ENCODE assay signal across 8 cellular contexts in the genomic region with DNA sequence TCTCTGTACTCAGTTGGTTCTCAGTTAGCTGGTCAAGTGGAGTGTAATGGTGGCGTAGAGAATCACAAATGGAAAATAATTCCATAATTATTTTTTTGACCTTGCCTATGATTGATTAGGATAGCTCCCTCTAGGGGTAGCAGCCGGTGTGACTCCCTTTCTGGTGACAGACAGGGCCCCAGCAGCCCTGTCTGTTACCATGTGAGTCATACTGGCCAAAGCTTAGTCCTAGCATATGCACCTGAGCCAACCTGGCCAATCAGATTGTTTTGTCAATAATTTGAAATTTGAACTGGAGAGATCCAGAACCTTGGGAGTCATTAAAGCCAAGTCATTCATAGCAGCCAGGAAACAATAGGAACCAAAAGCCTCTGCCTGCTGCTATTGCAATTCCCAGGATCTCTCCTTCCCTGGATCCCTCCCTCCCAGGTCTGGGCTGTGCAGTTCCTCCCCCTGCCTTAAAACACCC. TPM values are rescaled to one million over a fixed set of nuclear protein-coding genes. Genes with fewer than 3 reads are reported as not detected.
A peak's percentile ranks its signal among the peaks of the same experiment; 100 is the strongest.
DNase-seq lines count a peak whose midpoint lies in the region; ATAC-seq and TF ChIP-seq lines count a peak whose summit lies in the region.

No MANE protein-coding gene starts in this region.

- H3K27me3 Mint-ChIP-seq in CD8-positive, alpha-beta T cell (ENCODE audit: low read depth) = no peaks in the 10 kb centered on the region
- peaks cover 18% of the 10 kb centered on the region for H3K27me3 Mint-ChIP-seq in GM23338 (ENCODE audit: insufficient read depth, low read depth, poor library complexity)
- H3K27me3 Mint-ChIP-seq in activated naive CD8-positive, alpha-beta T cell treated with anti-CD3 and anti-CD28 coated beads, Interleukin-2, amount 10 ng/mL, durations not matched to agents 7 days and 5 days = no peaks in the 10 kb centered on the region

- no peaks in the 10 kb centered on the region for H3K9me2 ChIP-seq in GM23338 (ENCODE audit: insufficient read depth)

- H3K4me3 Mint-ChIP-seq in CD8-positive, alpha-beta T cell = peak overlapping the region; percentile 38
- no peak overlapping the region for H3K4me3 Mint-ChIP-seq in GM23338
- peak overlapping the region; percentile 50 for H3K4me3 Mint-ChIP-seq in activated naive CD8-positive, alpha-beta T cell treated with anti-CD3 and anti-CD28 coated beads, Interleukin-2, amount 10 ng/mL, durations not matched to agents 7 days and 5 days

- no peaks in the 10 kb centered on the region for H3K9me3 Mint-ChIP-seq in CD8-positive, alpha-beta T cell
- no peaks in the 10 kb centered on the region for H3K9me3 Mint-ChIP-seq in GM23338
- H3K9me3 Mint-ChIP-seq in activated naive CD8-positive, alpha-beta T cell treated with anti-CD3 and anti-CD28 coated beads, Interleukin-2, amount 10 ng/mL, durations not matched to agents 7 days and 5 days = no peaks in the 10 kb centered on the region

- peak; percentile 94 for TF ChIP-seq CTCF in CD8-positive, alpha-beta T cell (IDR thresholded peaks at IDR 0.05)
- TF ChIP-seq CTCF in GM23338 (conservative IDR thresholded peaks at IDR 0.05; ENCODE audit: low read depth in 2 of 2) = peak; percentile 75 to 96

- peaks cover 52% of the 10 kb centered on the region for H3K36me3 Mint-ChIP-seq in CD8-positive, alpha-beta T cell
- H3K36me3 Mint-ChIP-seq in GM23338 (ENCODE audit: low read depth) = peaks cover 5% of the 10 kb centered on the region; the same call in 1 of the 3 replicates
- peaks cover 19% of the 10 kb centered on the region for H3K36me3 Mint-ChIP-seq in activated naive CD8-positive, alpha-beta T cell treated with anti-CD3 and anti-CD28 coated beads, Interleukin-2, amount 10 ng/mL, durations not matched to agents 7 days and 5 days

- POLR2A ChIA-PET in CD8-positive, alpha-beta T cell (lab: Charles Lee) = no interaction called here
- POLR2A ChIA-PET in activated naive CD8-positive, alpha-beta T cell treated with anti-CD3 and anti-CD28 coated beads, Interleukin-2, amount 10 ng/mL, durations not matched to agents 7 days and 5 days (lab: Charles Lee) = interaction anchor here (0.9 to 6.1 kb wide), 5 partner anchors 8 to 71 kb away, joined by 3 to 49 read pairs (median 5); a partner anchor contains a TSS

- no peak overlapping the region for H2AFZ ChIP-seq in GM23338

- CTCF ChIA-PET in CD8-positive, alpha-beta T cell (lab: Charles Lee) = interaction anchor here (1.0 to 23.6 kb wide), 13 partner anchors 9 to 116 kb away, joined by 3 to 421 read pairs (median 4); a partner anchor contains a TSS

- H3K4me1 ChIP-seq in CD8-positive, alpha-beta T cell (ENCODE audit: insufficient read depth, low read length) = peaks cover 71% of the 10 kb centered on the region
- H3K4me1 ChIP-seq in GM23338 (ENCODE audit: insufficient read depth) = peaks cover 13% of the 10 kb centered on the region; the same call in 1 of the 2 replicates

- intact Hi-C loops in CD8-positive, alpha-beta T cell (cut with DNase I, micrococcal nuclease) = loop anchor here in 1 of 2 experiments (10.0 kb wide), 1 partner anchor 158 kb away; a partner anchor contains a TSS
- intact Hi-C loops in Right ventricle myocardium superior (cut with DNase I) = loop anchor here (5.0 kb wide), 2 partner anchors 50 to 105 kb away; a partner anchor contains a TSS

- H3K4me2 ChIP-seq in GM23338 = no peak overlapping the region

- peak overlapping the region; percentile 77 for H3K27ac Mint-ChIP-seq in CD8-positive, alpha-beta T cell
- peak overlapping the region; percentile 90 for H3K27ac Mint-ChIP-seq in GM23338
- peak overlapping the region; percentile 86 for H3K27ac Mint-ChIP-seq in activated naive CD8-positive, alpha-beta T cell treated with anti-CD3 and anti-CD28 coated beads, Interleukin-2, amount 10 ng/mL, durations not matched to agents 7 days and 5 days

- ATAC-seq in CD8-positive, alpha-beta T cell = peak; percentile 85
- ATAC-seq in GM23338 (peak; percentile 76), Right ventricle myocardium superior (ENCODE audit: poor library complexity) (peak; percentile 53), GM21390 (IDR thresholded peaks at IDR 0.05; ENCODE audit: unreplicated experiment) (no peak)
- peak; percentile 67 for ATAC-seq in activated naive CD8-positive, alpha-beta T cell treated with anti-CD3 and anti-CD28 coated beads, Interleukin-2, amount 10 ng/mL, durations not matched to agents 7 days and 5 days (ENCODE audit: low read depth)

- H3K36me3 ChIP-seq in CD8-positive, alpha-beta T cell (ENCODE audit: insufficient read depth, low read length) = peaks cover 5% of the 10 kb centered on the region
- no peaks in the 10 kb centered on the region for H3K36me3 ChIP-seq in GM23338 (ENCODE audit: insufficient read depth)

- DNase-seq in CD8-positive, alpha-beta T cell = peak; percentile 46 to 76 (median 72)
- DNase-seq in GM23338 (ENCODE audit: low spot score) = peak; percentile 88
- DNase-seq in NCI-H1417 (lab: John Stamatoyannopoulos, UW) = peak; percentile 61 to 85 (median 67)
- peak; percentile 60 for DNase-seq in T follicular helper cell (ENCODE audit: low read depth)
- peak; percentile 68 for DNase-seq in activated naive CD8-positive, alpha-beta T cell treated with anti-CD3 and anti-CD28 coated beads, Interleukin-2, amount 10 ng/mL, durations not matched to agents 7 days and 5 days
- peak; percentile 74 for DNase-seq in Right ventricle myocardium superior
- DNase-seq in pulmonary artery endothelial cell (ENCODE audit: low read depth, low spot score) = peak; percentile 43

- H3K79me2 ChIP-seq in GM23338 (replicated peaks; ENCODE audit: insufficient read depth) = no peaks in the 10 kb centered on the region

- no peaks in the 10 kb centered on the region for H3K9me3 ChIP-seq in CD8-positive, alpha-beta T cell (ENCODE audit: low read length)

- H3K4me1 Mint-ChIP-seq in CD8-positive, alpha-beta T cell (ENCODE audit: low read depth) = peaks cover 68% of the 10 kb centered on the region
- H3K4me1 Mint-ChIP-seq in GM23338 = peaks cover 19% of the 10 kb centered on the region
- H3K4me1 Mint-ChIP-seq in activated naive CD8-positive, alpha-beta T cell treated with anti-CD3 and anti-CD28 coated beads, Interleukin-2, amount 10 ng/mL, durations not matched to agents 7 days and 5 days = peaks cover 45% of the 10 kb centered on the region

- no peak overlapping the region for H3K27ac ChIP-seq in CD8-positive, alpha-beta T cell (ENCODE audit: low read depth, low read length)
- H3K27ac ChIP-seq in GM23338 (ENCODE audit: low read depth) = no peak overlapping the region; the same call in 1 of the 2 replicates

- H3F3A ChIP-seq in GM23338 (replicated peaks; ENCODE audit: low read depth) = peaks cover 2% of the 10 kb centered on the region; the same call in 1 of the 2 replicates

- H3K27me3 ChIP-seq in CD8-positive, alpha-beta T cell (ENCODE audit: insufficient read depth, low read length) = no peaks in the 10 kb centered on the region
- H3K27me3 ChIP-seq in GM23338 (ENCODE audit: insufficient read depth) = 0 out of 2 replicates have a peak, but pooled peaks cover 4% of the 10 kb centered on the region

- H4K20me1 ChIP-seq in GM23338 (replicated peaks; ENCODE audit: insufficient read depth) = no peaks in the 10 kb centered on the region

- no peak overlapping the region for H3K4me3 ChIP-seq in CD8-positive, alpha-beta T cell (ENCODE audit: low read depth, low read length)
- no peak overlapping the region for H3K4me3 ChIP-seq in GM23338

TF ChIP-seq in GM23338, 12 proteins besides CTCF, POLR2A, EP300 and RAD21 (continues in another document):
- TF ChIP-seq ZNF331 (CRISPR knock-in tag; IDR thresholded peaks at IDR 0.05; ENCODE audit: low read depth) = no peak
- no peak for TF ChIP-seq EZH2 (IDR thresholded peaks at IDR 0.05; ENCODE audit: low read depth, unreplicated experiment)
- TF ChIP-seq CREB1 (CRISPR knock-in tag; IDR thresholded peaks at IDR 0.05; ENCODE audit: low read depth) = 0 out of 2 replicates have a peak, but pooled peaks have one; percentile 25
- no peak for TF ChIP-seq JUNB (IDR thresholded peaks at IDR 0.05; ENCODE audit: unreplicated experiment)

RNA-seq across cellular contexts. Expression of a gene that starts 5.6 kb away (rescaled TPM):
- total RNA-seq in CD8-positive, alpha-beta T cell = 1 to 10 TPM; 5.7 to 5.8 TPM
- 12.7 and 21.8 TPM in 2 replicates for total RNA-seq in GM23338 (2014; rRNA removed; shearing (Covaris generic))
- polyA plus RNA-seq in GM23338 (2016; fragmentation: Nextera tagmentation; extraction: Ambion mirVana) = 3.9 and 5.0 TPM in 2 replicates
- total RNA-seq in activated naive CD8-positive, alpha-beta T cell treated with anti-CD3 and anti-CD28 coated beads, Interleukin-2, amount 10 ng/mL, durations not matched to agents 7 days and 5 days = 10 to 100 TPM; 32.5 to 32.8 TPM
- total RNA-seq in Right ventricle myocardium superior (28.2 TPM), pulmonary artery endothelial cell (21.1 and 35.4 TPM in 2 replicates)

RNA-seq across cellular contexts. Expression of a gene that starts 10.7 kb away (rescaled TPM):
- not detected for total RNA-seq in CD8-positive, alpha-beta T cell
- not detected in 2 replicates for total RNA-seq in GM23338 (2014; rRNA removed; shearing (Covaris generic))
- 0.57 and 0.66 TPM in 2 replicates for polyA plus RNA-seq in GM23338 (2016; fragmentation: Nextera tagmentation; extraction: Ambion mirVana)
- not detected for total RNA-seq in activated naive CD8-positive, alpha-beta T cell treated with anti-CD3 and anti-CD28 coated beads, Interleukin-2, amount 10 ng/mL, durations not matched to agents 7 days and 5 days
- not detected for total RNA-seq in Right ventricle myocardium superior
- not detected in 2 replicates for total RNA-seq in pulmonary artery endothelial cell

RNA-seq across cellular contexts. Expression of a gene that starts 23.9 kb away (rescaled TPM):
- 100 to 1,000 TPM; 220 to 231 TPM for total RNA-seq in CD8-positive, alpha-beta T cell
- total RNA-seq in GM23338 (2014; rRNA removed; shearing (Covaris generic)) = 67.0 and 106 TPM in 2 replicates
- 78.9 and 92.6 TPM in 2 replicates for polyA plus RNA-seq in GM23338 (2016; fragmentation: Nextera tagmentation; extraction: Ambion mirVana)
- 100 to 1,000 TPM; 286 to 287 TPM for total RNA-seq in activated naive CD8-positive, alpha-beta T cell treated with anti-CD3 and anti-CD28 coated beads, Interleukin-2, amount 10 ng/mL, durations not matched to agents 7 days and 5 days
- total RNA-seq in Right ventricle myocardium superior (50.3 TPM), pulmonary artery endothelial cell (68.2 and 75.8 TPM in 2 replicates)

RNA-seq across cellular contexts. Expression of a gene that starts 50.9 kb away (rescaled TPM):
- total RNA-seq in CD8-positive, alpha-beta T cell = 10 to 100 TPM; 24.5 to 26.0 TPM
- total RNA-seq in GM23338 (2014; rRNA removed; shearing (Covaris generic)) = 6.0 and 7.6 TPM in 2 replicates
- 10.8 and 12.9 TPM in 2 replicates for polyA plus RNA-seq in GM23338 (2016; fragmentation: Nextera tagmentation; extraction: Ambion mirVana)
- 10 to 100 TPM; 28.1 to 28.2 TPM for total RNA-seq in activated naive CD8-positive, alpha-beta T cell treated with anti-CD3 and anti-CD28 coated beads, Interleukin-2, amount 10 ng/mL, durations not matched to agents 7 days and 5 days
- total RNA-seq in Right ventricle myocardium superior (12.4 TPM), pulmonary artery endothelial cell (1.3 and 1.4 TPM in 2 replicates)
